In the genomic region with DNA sequence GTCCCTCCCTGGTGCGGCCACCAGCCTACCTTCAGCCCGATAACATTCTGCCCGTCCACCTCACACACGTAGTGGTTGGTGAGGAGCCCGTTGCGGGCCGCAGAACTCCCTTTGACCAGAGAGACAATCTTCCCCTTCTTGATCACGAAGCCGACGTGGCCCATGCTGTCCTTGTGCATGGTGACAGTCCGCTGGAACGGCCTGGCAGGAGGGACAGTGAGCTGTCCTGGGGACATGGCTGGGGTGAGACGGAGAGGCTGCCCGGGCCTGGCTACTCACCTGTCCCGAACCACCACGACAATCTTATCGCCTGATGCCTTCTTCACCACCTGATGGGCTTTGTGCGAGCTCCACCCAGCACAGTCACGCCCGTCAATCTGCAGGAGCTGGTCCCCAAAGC, we compare ENCODE assay signal across 20 cellular contexts. TPM values are rescaled to one million over a fixed set of nuclear protein-coding genes. Genes with fewer than 3 reads are reported as not detected.
DNase-seq lines count a peak whose midpoint lies in the region; ATAC-seq, FAIRE-seq and TF ChIP-seq lines count a peak whose summit lies in the region.
"Had no signal": no experiment of that assay in that cellular context is flagged by ENCODE, and none has a peak within 500 bp of the region (broad histone marks: within the 10 kb centered on the region; RNA-seq: fewer than 3 reads in every experiment).

No MANE protein-coding gene starts in this region.

- H3K9ac ChIP-seq in H1 (replicated peaks in 1 of 4; ENCODE audit: extremely low read depth in 1 of 4, low read depth in 3 of 4, low read length in 3 of 4) (no peak overlapping the region), neuronal stem cell (ENCODE audit: low read depth, low read length, poor library complexity) (no peak overlapping the region)

- H3K23ac ChIP-seq in H1 (ENCODE audit: insufficient read length) (no peak overlapping the region), neuronal stem cell (ENCODE audit: low read depth, low read length, poor library complexity) (peak overlapping the region; percentile 29)

- H3K36me3 Mint-ChIP-seq in WTC11, result no peaks in the 10 kb centered on the region
- H3K36me3 Mint-ChIP-seq: CD14-positive monocyte had no signal

- POLR2A ChIA-PET in WTC11 (lab: Charles Lee) (interaction anchor here (0.8 kb wide), 1 partner anchor 126 kb away, joined by 3 read pairs; no protein-coding TSS in a partner anchor), H1 (lab: Charles Lee; ENCODE audit: partially characterized antibody) (interaction anchor here (0.9 to 2.1 kb wide), 6 partner anchors 10 to 156 kb away, joined by 3 to 7 read pairs (median 4); no protein-coding TSS in a partner anchor)

- H2BK5ac ChIP-seq in H1 (ENCODE audit: low read depth, low read length), result no peak overlapping the region
- H2BK5ac ChIP-seq in neuronal stem cell (ENCODE audit: low read length), result no peak overlapping the region

- no peak overlapping the region for H3K56ac ChIP-seq in H1 (replicated peaks; ENCODE audit: insufficient read length, low read depth, low read length)

- 0 out of 2 replicates have a peak overlapping the region, but pooled peaks have one; percentile 61 for H2BK20ac ChIP-seq in H1 (ENCODE audit: low read length)

- no peak for TF ChIP-seq POLR2A in H1 (IDR thresholded peaks at IDR 0.05; ENCODE audit: control extremely low read depth in 1 of 2, low read depth in 2 of 2, low read length in 2 of 2)

- H3K4me1 Mint-ChIP-seq in WTC11, result no peaks in the 10 kb centered on the region; the same call in 1 of the 2 replicates
- H3K4me1 Mint-ChIP-seq: CD14-positive monocyte had no signal

- H3K9me3 ChIP-seq in H1 (ENCODE audit: insufficient read depth in 2 of 2, low read depth in 1 of 2, low read length in 1 of 2) (no peaks in the 10 kb centered on the region), neuronal stem cell (replicated peaks in 1 of 2; ENCODE audit: control insufficient read depth in 2 of 2, insufficient read depth in 1 of 2, low read depth in 1 of 2, low read length in 2 of 2) (no peaks in the 10 kb centered on the region)
- H3K9me3 ChIP-seq: A549 had no signal

- FAIRE-seq in H1 (lab: Jason Lieb, UNC), result no peak
- FAIRE-seq: A549, GM12892, GM18507, K562 had no signal

- H3K23me2 ChIP-seq in H1 (ENCODE audit: low read depth, low read length), result peaks cover 3% of the 10 kb centered on the region; the same call in 1 of the 2 replicates

- H3K27ac Mint-ChIP-seq in WTC11, result no peak overlapping the region
- H3K27ac Mint-ChIP-seq: CD14-positive monocyte, H9 had no signal

- H3K14ac ChIP-seq in H1 (ENCODE audit: insufficient read length), result no peak overlapping the region
- H3K14ac ChIP-seq in neuronal stem cell (ENCODE audit: low read length), result peak overlapping the region; percentile 1

- H4K91ac ChIP-seq in H1 (replicated peaks; ENCODE audit: insufficient read length, low read length) (no peak overlapping the region), neuronal stem cell (ENCODE audit: low read depth, low read length, poor library complexity) (no peak overlapping the region)

- H3K9me3 Mint-ChIP-seq in WTC11, result no peaks in the 10 kb centered on the region
- H3K9me3 Mint-ChIP-seq: CD14-positive monocyte; CD4-positive, alpha-beta memory T cell; H9 had no signal

- no peaks in the 10 kb centered on the region for H3K79me2 ChIP-seq in H1 (ENCODE audit: control insufficient read depth in 1 of 2, insufficient read depth in 2 of 2, low read length in 2 of 2)

- H3K27me3 Mint-ChIP-seq in WTC11 (ENCODE audit: low read depth), result peaks cover 28% of the 10 kb centered on the region
- H3K27me3 Mint-ChIP-seq: CD4-positive, alpha-beta memory T cell had no signal

- no peak for DNase-seq in WTC11 (ENCODE audit: low spot score)
- DNase-seq in H1 (ENCODE audit: low read depth in 1 of 2, low spot score in 2 of 2), result no peak
- DNase-seq in neuronal stem cell (ENCODE audit: low spot score), result no peak
- no peak for DNase-seq in germinal center (ENCODE audit: low spot score)
- no peak for DNase-seq in superior temporal gyrus (ENCODE audit: extremely low spot score)
- no peak for DNase-seq in stimulated activated naive CD8-positive, alpha-beta T cell treated with anti-CD3 and anti-CD28 coated beads, Interleukin-15, Interleukin-2, amounts not matched to agents 100 U/mL and 50 U/mL, for 24 hours
- no peak for DNase-seq in 8988T
- DNase-seq: AML-193; CD4-positive, alpha-beta memory T cell; DMS153; DMS79; GDM1; GOT3; H9 had no signal

- no peak for ATAC-seq in WTC11
- ATAC-seq in stimulated activated naive CD8-positive, alpha-beta T cell treated with anti-CD3 and anti-CD28 coated beads, Interleukin-15, Interleukin-2, amounts not matched to agents 100 U/mL and 50 U/mL, for 24 hours, result no peak

- H3K36me3 ChIP-seq in H1 (ENCODE audit: control insufficient read depth in 2 of 4, insufficient read depth in 4 of 4, low read length in 3 of 4) (no peaks in the 10 kb centered on the region), neuronal stem cell (replicated peaks in 1 of 2; ENCODE audit: control insufficient read depth in 2 of 2, insufficient read depth in 2 of 2, low read length in 2 of 2) (no peaks in the 10 kb centered on the region)

- H3K27ac ChIP-seq in H1 (ENCODE audit: low read depth, low read length), result no peak overlapping the region
- H3K27ac ChIP-seq in neuronal stem cell (replicated peaks; ENCODE audit: low read length), result no peak overlapping the region
- H3K27ac ChIP-seq: A549, HL-60 had no signal

- TF ChIP-seq CTCF in WTC11 (IDR thresholded peaks at IDR 0.05), result no peak
- TF ChIP-seq CTCF in H1 (IDR thresholded peaks at IDR 0.05; ENCODE audit: control extremely low read depth in 1 of 3, insufficient read depth in 1 of 3, low read depth in 1 of 3, low read length in 3 of 3), result no peak

- TF ChIP-seq RAD21 in H1 (IDR thresholded peaks at IDR 0.05 in 1 of 2, conservative IDR thresholded peaks at IDR 0.05 in 1 of 2; ENCODE audit: low read depth in 2 of 2, low read length in 2 of 2), result no peak

- peak overlapping the region; percentile 57 for H3K4me3 Mint-ChIP-seq in WTC11
- H3K4me3 Mint-ChIP-seq: CD14-positive monocyte; CD4-positive, alpha-beta memory T cell had no signal

- CTCF ChIA-PET in WTC11 (lab: Charles Lee), result interaction anchor here (0.9 to 2.1 kb wide), 20 partner anchors 10 to 191 kb away, joined by 3 to 28 read pairs (median 8); partner anchors contain the start of genes NSFL1C, RAD21L1, SDCBP2 and SNPH
- CTCF ChIA-PET in H1 (lab: Charles Lee; ENCODE audit: partially characterized antibody), result interaction anchor here (0.9 to 2.5 kb wide), 30 partner anchors 11 to 484 kb away, joined by 3 to 28 read pairs (median 4); partner anchors contain the start of gene FKBP1A

- WGBS in H1 (ENCODE audit: extremely low coverage in 1 of 2, insufficient coverage in 1 of 2, insufficient read length in 1 of 2, insufficient replicate concordance in 2 of 2, low coverage in 1 of 2, low lambda C conversion rate in 2 of 2, missing lambda C conversion rate in 1 of 2), 2 experiments, result 86% methylated on average over 13 of the region's 20 CpGs; no CpG with 5 or more reads in 1 of the 2 experiments
- no CpG with 5 or more reads among the region's 20 CpGs for WGBS in neuronal stem cell (ENCODE audit: extremely low coverage in 2 of 2, insufficient read length in 2 of 2, insufficient replicate concordance in 1 of 2), 2 donors

- H3K4me2 ChIP-seq in H1 (ENCODE audit: insufficient read depth in 1 of 2, low read depth in 2 of 2, low read length in 2 of 2) (peak overlapping the region; percentile 44 to 92; a peak in 2 of 4 replicates), neuronal stem cell (ENCODE audit: insufficient read depth, low read length, poor library complexity, severe bottlenecking) (no peak overlapping the region)
- H3K4me2 ChIP-seq: A549 had no signal

- H4K20me1 ChIP-seq in H1 (replicated peaks in 1 of 2; ENCODE audit: control insufficient read depth in 1 of 2, insufficient read depth in 2 of 2, low read length in 2 of 2), result no peaks in the 10 kb centered on the region

- no peak overlapping the region for H2BK120ac ChIP-seq in H1 (replicated peaks; ENCODE audit: low read depth, low read length)
- H2BK120ac ChIP-seq in neuronal stem cell (ENCODE audit: low read depth, low read length), result no peak overlapping the region

- no peak overlapping the region; the same call in 1 of the 2 replicates for H4K8ac ChIP-seq in H1 (ENCODE audit: extremely low read depth, insufficient read depth, low read length)
- H4K8ac ChIP-seq in neuronal stem cell (ENCODE audit: low read depth, low read length), result no peak overlapping the region

- no peak overlapping the region for H2AK5ac ChIP-seq in H1 (ENCODE audit: low read depth, low read length)
- H2AK5ac ChIP-seq in neuronal stem cell (ENCODE audit: low read depth, low read length), result peak overlapping the region; percentile 91

- H3K4me1 ChIP-seq in H1 (replicated peaks in 1 of 4; ENCODE audit: control insufficient read depth in 3 of 4, insufficient read depth in 4 of 4, low read length in 3 of 4), result peaks cover 0 to 2% (median 0%) of the 10 kb centered on the region in 4 experiments; a peak in 4 of 7 replicates
- peaks cover 13 to 14% of the 10 kb centered on the region in 2 donors for H3K4me1 ChIP-seq in neuronal stem cell (ENCODE audit: control insufficient read depth in 2 of 2, insufficient read depth in 1 of 2, low read depth in 1 of 2, low read length in 2 of 2)

- no peak overlapping the region for H2AFZ ChIP-seq in H1 (ENCODE audit: low read length)
- H2AFZ ChIP-seq in neuronal stem cell (ENCODE audit: low read length), result no peak overlapping the region

- H2BK12ac ChIP-seq in H1 (ENCODE audit: low read depth, low read length) (no peak overlapping the region), neuronal stem cell (ENCODE audit: low read length) (peak overlapping the region; percentile 63)

- no peak overlapping the region for H3K4me3 ChIP-seq in H1 (ENCODE audit: extremely low read depth in 1 of 4, insufficient read depth in 2 of 4, low read depth in 3 of 4, low read length in 4 of 4)
- no peak overlapping the region for H3K4me3 ChIP-seq in neuronal stem cell (ENCODE audit: low read length in 2 of 2)
- H3K4me3 ChIP-seq: A549, K562 had no signal

- no peak for TF ChIP-seq EP300 in H1 (IDR thresholded peaks at IDR 0.05; ENCODE audit: borderline replicate concordance in 1 of 2, low read depth in 2 of 2, low read length in 2 of 2)

- no peak overlapping the region for H4K5ac ChIP-seq in H1 (ENCODE audit: insufficient read length, low read depth, low read length)

- H3K79me1 ChIP-seq in H1 (ENCODE audit: low read depth, low read length) (no peaks in the 10 kb centered on the region), neuronal stem cell (ENCODE audit: low read depth, low read length) (no peaks in the 10 kb centered on the region)

- H3K18ac ChIP-seq in H1 (ENCODE audit: extremely low read depth, low read length) (no peak overlapping the region), neuronal stem cell (ENCODE audit: low read length) (no peak overlapping the region)

- H3K4ac ChIP-seq in H1 (replicated peaks; ENCODE audit: insufficient read length, low read depth, low read length) (no peak overlapping the region), neuronal stem cell (ENCODE audit: low read length) (no peak overlapping the region)

- H2BK15ac ChIP-seq in H1 (ENCODE audit: low read length) (peak overlapping the region; percentile 46; the same call in 1 of the 2 replicates), neuronal stem cell (ENCODE audit: low read length) (peak overlapping the region; percentile 52)

- H3K27me3 ChIP-seq in H1 (replicated peaks in 1 of 4; ENCODE audit: control insufficient read depth in 3 of 4, extremely low read depth in 1 of 4, insufficient read depth in 3 of 4, low read length in 3 of 4) (peaks cover 0 to 12% (median 10%) of the 10 kb centered on the region in 4 experiments; a peak in 5 of 7 replicates), neuronal stem cell (ENCODE audit: control insufficient read depth in 3 of 3, insufficient read depth in 3 of 3, low read depth in 1 of 3, low read length in 3 of 3) (no peaks in the 10 kb centered on the region)

RNA-seq across cellular contexts. Expression of gene SDCBP2, which starts 16.6 kb away (rescaled TPM):
- 2.5 to 3.3 TPM (median 2.6 TPM) in 3 replicates for total RNA-seq in WTC11 (2021)
- total RNA-seq in H1 (2021; fragmentation: NEBNext Ultra II Directional; extraction: Animal tissue kit (Norgen Biotek cat#: 25700)), result 3.6 and 4.2 TPM in 2 replicates
- polyA plus RNA-seq in H1 (2011; rRNA removed), result 5.9 and 6.7 TPM in 2 replicates
- polyA plus RNA-seq in H1 (2011; cell fraction: cytosol; rRNA removed), result 7.0 TPM
- 5.8 TPM for polyA plus RNA-seq in H1 (2011; cell fraction: nucleus; rRNA removed)
- polyA plus RNA-seq in H1 (2012, experiment 1 of 2), result 3.0 to 6.0 TPM (median 5.0 TPM) in 4 replicates
- 3.0 TPM for polyA plus RNA-seq in H1 (2012, experiment 2 of 2)
- polyA plus RNA-seq in H1 (2013, experiment 1 of 2), result 3.0 TPM
- polyA plus RNA-seq in H1 (2013, experiment 2 of 2), result 2.9 TPM
- polyA minus RNA-seq in H1 (2011; rRNA and poly(A)+ RNA removed), result 1.4 and 1.5 TPM in 2 replicates
- polyA minus RNA-seq in H1 (2011; cell fraction: cytosol; rRNA and poly(A)+ RNA removed), result 2.7 TPM
- 1.1 TPM for polyA minus RNA-seq in H1 (2011; cell fraction: nucleus; rRNA and poly(A)+ RNA removed)
- 4.7 TPM for polyA plus RNA-seq in neuronal stem cell (2013, experiment 1 of 2)
- 5.3 TPM for polyA plus RNA-seq in neuronal stem cell (2013, experiment 2 of 2)

RNA-seq across cellular contexts. Expression of gene SNPH, which starts 46.2 kb away (rescaled TPM):
- 3.5 to 4.4 TPM (median 3.6 TPM) in 3 replicates for total RNA-seq in WTC11 (2021)
- 4.0 and 4.9 TPM in 2 replicates for total RNA-seq in H1 (2021; fragmentation: NEBNext Ultra II Directional; extraction: Animal tissue kit (Norgen Biotek cat#: 25700))
- polyA plus RNA-seq in H1 (2011; rRNA removed), result 0.98 and 1.5 TPM in 2 replicates
- 1.0 TPM for polyA plus RNA-seq in H1 (2011; cell fraction: cytosol; rRNA removed)
- polyA plus RNA-seq in H1 (2011; cell fraction: nucleus; rRNA removed), result 2.5 TPM
- 2.0 to 3.4 TPM (median 3.1 TPM) in 4 replicates for polyA plus RNA-seq in H1 (2012, experiment 1 of 2)
- polyA plus RNA-seq in H1 (2012, experiment 2 of 2), result 2.5 TPM
- 1.8 TPM for polyA plus RNA-seq in H1 (2013, experiment 1 of 2)
- polyA plus RNA-seq in H1 (2013, experiment 2 of 2), result 1.7 TPM
- 0.50 and 0.59 TPM in 2 replicates for polyA minus RNA-seq in H1 (2011; rRNA and poly(A)+ RNA removed)
- polyA minus RNA-seq in H1 (2011; cell fraction: cytosol; rRNA and poly(A)+ RNA removed), result 1.2 TPM
- 2.1 TPM for polyA minus RNA-seq in H1 (2011; cell fraction: nucleus; rRNA and poly(A)+ RNA removed)
- 1.1 TPM for polyA plus RNA-seq in neuronal stem cell (2013, experiment 1 of 2)
- 1.1 TPM for polyA plus RNA-seq in neuronal stem cell (2013, experiment 2 of 2)
